Comparison of ENCODE assay signal across 1 cellular context in the genomic region with DNA sequence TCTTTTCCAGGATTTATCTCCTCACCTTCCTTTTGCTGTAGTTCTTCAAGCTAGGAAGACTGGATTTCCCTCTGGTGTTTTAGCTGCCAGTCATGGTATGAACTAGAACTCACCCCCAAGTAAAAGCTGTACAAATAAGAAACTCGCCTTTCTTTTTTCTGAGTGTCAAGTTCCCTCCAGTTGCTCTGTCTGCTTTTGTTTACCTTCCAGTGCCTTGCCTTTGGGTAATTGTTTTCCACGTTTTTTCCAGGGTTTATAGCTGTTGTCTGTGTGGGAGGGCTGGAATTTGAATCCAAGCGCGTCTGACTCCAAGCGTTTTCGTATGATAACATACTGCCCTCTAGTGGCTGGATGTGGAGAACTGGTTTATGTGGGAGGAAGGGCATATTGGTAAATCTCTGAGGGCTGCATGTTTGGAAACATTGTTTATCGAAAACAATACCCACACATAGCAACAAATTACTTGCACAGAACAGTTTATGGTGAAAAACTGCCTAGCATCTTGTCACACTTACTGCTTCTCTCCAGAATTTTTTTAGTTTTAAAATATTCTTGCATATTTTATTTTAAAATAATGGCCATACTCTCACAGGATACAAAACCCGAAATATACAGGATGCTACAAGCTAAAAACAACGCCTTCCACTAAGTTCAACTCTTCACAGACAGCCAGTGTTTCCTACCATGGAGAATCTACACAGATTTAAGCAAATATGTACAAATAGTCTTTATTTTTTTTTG.
A peak's percentile ranks its signal among the peaks of the same experiment; 100 is the strongest.
TF ChIP-seq lines count a peak whose summit lies in the region.

No MANE protein-coding gene starts in this region.

TF ChIP-seq in GM12878, 131 proteins besides CTCF, POLR2A, EP300 and RAD21 (continues in another document):
- TF ChIP-seq ZNF274 (IDR thresholded peaks at IDR 0.05; ENCODE audit: insufficient read depth, insufficient read length) (no peak), MEF2B (IDR thresholded peaks at IDR 0.05; ENCODE audit: partially characterized antibody, poor library complexity, severe bottlenecking) (no peak), ZBED1 (IDR thresholded peaks at IDR 0.05; ENCODE audit: borderline replicate concordance) (no peak), YY1 (IDR thresholded peaks at IDR 0.05; ENCODE audit: low read depth, low read length) (peak; percentile 59; the same call in 1 of the 2 replicates), HDAC6 (IDR thresholded peaks at IDR 0.05; ENCODE audit: unreplicated experiment) (no peak), PML (IDR thresholded peaks at IDR 0.05; ENCODE audit: low read length) (no peak), BCL11A (IDR thresholded peaks at IDR 0.05; ENCODE audit: low read depth, low read length) (no peak), CEBPB (IDR thresholded peaks at IDR 0.05; ENCODE audit: borderline replicate concordance in 1 of 2, low read depth in 2 of 2, low read length in 2 of 2) (no peak), MYB (IDR thresholded peaks at IDR 0.05; ENCODE audit: borderline replicate concordance, low read depth, low read length) (no peak), GATAD2B (conservative IDR thresholded peaks at IDR 0.05; ENCODE audit: low read depth) (no peak), BACH1 (IDR thresholded peaks at IDR 0.05; ENCODE audit: borderline replicate concordance) (no peak), ZNF217 (IDR thresholded peaks at IDR 0.05) (no peak), ASH2L (IDR thresholded peaks at IDR 0.05; ENCODE audit: borderline replicate concordance, low read depth) (no peak), SMC3 (IDR thresholded peaks at IDR 0.05; ENCODE audit: borderline replicate concordance, low read length) (peak; percentile 94), GABPA (IDR thresholded peaks at IDR 0.05; ENCODE audit: low read depth) (no peak), IKZF2 (IDR thresholded peaks at IDR 0.05) (0 out of 4 replicates have a peak, but pooled peaks have one; percentile 28 to 52), STAT1 (conservative IDR thresholded peaks at IDR 0.05) (no peak), CBX5 (IDR thresholded peaks at IDR 0.05; ENCODE audit: low read depth) (no peak), JUNB (IDR thresholded peaks at IDR 0.05) (no peak), POLR2AphosphoS2 (IDR thresholded peaks at IDR 0.05; ENCODE audit: low read depth, low read length) (no peak), ETV6 (conservative IDR thresholded peaks at IDR 0.05 in 1 of 2, IDR thresholded peaks at IDR 0.05 in 1 of 2; ENCODE audit: borderline replicate concordance in 1 of 2, low read depth in 1 of 2) (no peak), ZNF24 (IDR thresholded peaks at IDR 0.05) (no peak), YBX1 (IDR thresholded peaks at IDR 0.05) (no peak), E4F1 (IDR thresholded peaks at IDR 0.05; ENCODE audit: borderline replicate concordance, partially characterized antibody) (no peak), PRDM15 (CRISPR knock-in tag; IDR thresholded peaks at IDR 0.05) (no peak), SREBF2 (IDR thresholded peaks at IDR 0.05; ENCODE audit: low read length) (no peak), NR2C1 (IDR thresholded peaks at IDR 0.05) (no peak), SP1 (IDR thresholded peaks at IDR 0.05; ENCODE audit: low read depth, low read length) (peak; percentile 19), ZBTB4 (CRISPR knock-in tag; IDR thresholded peaks at IDR 0.05) (no peak), EED (IDR thresholded peaks at IDR 0.05; ENCODE audit: low read depth) (no peak), RAD51 (IDR thresholded peaks at IDR 0.05) (no peak), IKZF1 (conservative IDR thresholded peaks at IDR 0.05) (peak; percentile 48), RUNX3 (IDR thresholded peaks at IDR 0.05; ENCODE audit: low read length) (peak; percentile 27; the same call in 1 of the 2 replicates), BCL3 (IDR thresholded peaks at IDR 0.05; ENCODE audit: borderline replicate concordance, insufficient read depth, low read depth, low read length, poor library complexity, severe bottlenecking) (no peak), BRCA1 (IDR thresholded peaks at IDR 0.05; ENCODE audit: low read depth, low read length) (no peak), EZH2 (IDR thresholded peaks at IDR 0.05; ENCODE audit: borderline replicate concordance, control insufficient read depth, low read depth, low read length) (no peak), ZZZ3 (IDR thresholded peaks at IDR 0.05; ENCODE audit: control insufficient read depth, insufficient read length, low read depth) (no peak), TCF3 (IDR thresholded peaks at IDR 0.05; ENCODE audit: borderline replicate concordance, insufficient read depth, low read depth, low read length) (no peak), SMAD1 (IDR thresholded peaks at IDR 0.05; ENCODE audit: low read depth, partially characterized antibody) (no peak), RELB (IDR thresholded peaks at IDR 0.05; ENCODE audit: low read depth) (no peak; the same call in 1 of the 2 replicates), CBFB (IDR thresholded peaks at IDR 0.05; ENCODE audit: low read depth) (no peak), PAX8 (IDR thresholded peaks at IDR 0.05) (no peak), EGR1 (IDR thresholded peaks at IDR 0.05; ENCODE audit: borderline replicate concordance in 1 of 2, low read depth in 2 of 2, low read length in 2 of 2) (no peak), HDGF (IDR thresholded peaks at IDR 0.05) (no peak)
- TF ChIP-seq, protein P1, sequence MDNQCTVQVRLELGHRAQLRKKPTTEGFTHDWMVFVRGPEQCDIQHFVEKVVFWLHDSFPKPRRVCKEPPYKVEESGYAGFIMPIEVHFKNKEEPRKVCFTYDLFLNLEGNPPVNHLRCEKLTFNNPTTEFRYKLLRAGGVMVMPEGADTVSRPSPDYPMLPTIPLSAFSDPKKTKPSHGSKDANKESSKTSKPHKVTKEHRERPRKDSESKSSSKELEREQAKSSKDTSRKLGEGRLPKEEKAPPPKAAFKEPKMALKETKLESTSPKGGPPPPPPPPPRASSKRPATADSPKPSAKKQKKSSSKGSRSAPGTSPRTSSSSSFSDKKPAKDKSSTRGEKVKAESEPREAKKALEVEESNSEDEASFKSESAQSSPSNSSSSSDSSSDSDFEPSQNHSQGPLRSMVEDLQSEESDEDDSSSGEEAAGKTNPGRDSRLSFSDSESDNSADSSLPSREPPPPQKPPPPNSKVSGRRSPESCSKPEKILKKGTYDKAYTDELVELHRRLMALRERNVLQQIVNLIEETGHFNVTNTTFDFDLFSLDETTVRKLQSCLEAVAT (IDR thresholded peaks at IDR 0.05) = no peak
- TF ChIP-seq, protein P2, sequence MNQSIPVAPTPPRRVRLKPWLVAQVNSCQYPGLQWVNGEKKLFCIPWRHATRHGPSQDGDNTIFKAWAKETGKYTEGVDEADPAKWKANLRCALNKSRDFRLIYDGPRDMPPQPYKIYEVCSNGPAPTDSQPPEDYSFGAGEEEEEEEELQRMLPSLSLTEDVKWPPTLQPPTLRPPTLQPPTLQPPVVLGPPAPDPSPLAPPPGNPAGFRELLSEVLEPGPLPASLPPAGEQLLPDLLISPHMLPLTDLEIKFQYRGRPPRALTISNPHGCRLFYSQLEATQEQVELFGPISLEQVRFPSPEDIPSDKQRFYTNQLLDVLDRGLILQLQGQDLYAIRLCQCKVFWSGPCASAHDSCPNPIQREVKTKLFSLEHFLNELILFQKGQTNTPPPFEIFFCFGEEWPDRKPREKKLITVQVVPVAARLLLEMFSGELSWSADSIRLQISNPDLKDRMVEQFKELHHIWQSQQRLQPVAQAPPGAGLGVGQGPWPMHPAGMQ (IDR thresholded peaks at IDR 0.05; ENCODE audit: borderline replicate concordance) = no peak
